In the genomic region with DNA sequence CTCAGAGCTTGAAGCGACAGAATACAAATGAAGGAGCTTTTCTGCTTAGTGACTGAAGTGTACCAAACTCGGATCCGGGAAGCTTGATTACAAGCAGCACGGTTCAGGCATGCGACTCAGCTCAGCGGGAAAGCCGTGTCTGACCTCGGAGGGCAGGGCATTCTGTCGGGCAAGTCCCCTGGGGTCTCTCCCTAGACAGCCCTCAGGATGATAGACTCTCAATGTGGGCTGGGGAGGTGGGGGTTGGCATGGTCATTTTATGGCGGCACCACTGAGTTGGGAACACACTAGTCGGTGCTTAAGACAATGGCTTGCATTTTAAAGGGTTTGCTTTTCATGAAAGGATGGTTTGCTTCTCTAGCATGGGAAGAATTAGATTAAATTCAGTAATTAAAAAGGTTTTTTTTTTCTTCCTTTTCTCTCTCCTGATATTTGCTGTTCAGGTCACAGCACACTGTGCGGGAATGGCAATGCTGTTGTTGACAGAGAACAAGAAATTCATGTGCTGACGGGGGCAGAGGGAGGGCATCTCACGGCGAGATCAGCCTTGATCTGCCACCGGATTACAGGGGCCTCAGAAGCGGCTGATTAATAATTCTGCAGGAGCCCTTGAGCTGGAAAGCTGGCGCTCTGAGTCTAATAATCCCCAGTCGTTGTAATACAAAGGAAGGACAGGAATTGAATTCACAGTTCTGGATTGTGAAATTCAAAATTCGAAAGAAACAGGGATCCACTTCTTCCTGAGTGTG, we compare ENCODE assay signal across 10 cellular contexts.
A peak's percentile ranks its signal among the peaks of the same experiment; 100 is the strongest.
DNase-seq lines count a peak whose midpoint lies in the region; TF ChIP-seq lines count a peak whose summit lies in the region.
"Had no signal": no experiment of that assay in that cellular context is flagged by ENCODE, and none has a peak within 500 bp of the region (broad histone marks: within the 10 kb centered on the region; RNA-seq: fewer than 3 reads in every experiment).

No MANE protein-coding gene starts in this region.

- no peak overlapping the region for H2BK120ac ChIP-seq in mesendoderm (ENCODE audit: low read depth, low read length)

- H3K9me3 ChIP-seq in thyroid gland = no peaks in the 10 kb centered on the region
- H3K9me3 ChIP-seq: SJCRH30 had no signal

- H2AK5ac ChIP-seq in mesendoderm (ENCODE audit: low read length) = no peak overlapping the region

- H3K27ac ChIP-seq in cingulate gyrus (ENCODE audit: low read depth, low read length) (peak overlapping the region; percentile 76), mesendoderm (ENCODE audit: low read depth, low read length) (no peak overlapping the region), thyroid gland (peak overlapping the region in 2 of 3 donors; percentile 13 to 50)
- H3K27ac ChIP-seq: SJCRH30 had no signal

- no peak overlapping the region for H3K4ac ChIP-seq in mesendoderm (ENCODE audit: low read depth, low read length)

- peaks cover 5% of the 10 kb centered on the region for H3K4me1 ChIP-seq in mesendoderm (ENCODE audit: control insufficient read depth, low read depth, low read length)
- H3K4me1 ChIP-seq in thyroid gland = peaks cover 0 to 44% of the 10 kb centered on the region in 2 donors

- no peak overlapping the region for H4K8ac ChIP-seq in mesendoderm (ENCODE audit: low read depth, low read length)

- no peaks in the 10 kb centered on the region for H3K79me2 ChIP-seq in mesendoderm (ENCODE audit: control insufficient read depth, insufficient read depth, low read length)

- no peak for TF ChIP-seq POLR2A in thyroid gland (IDR thresholded peaks at IDR 0.05)

- no peak overlapping the region for H2BK5ac ChIP-seq in mesendoderm (ENCODE audit: low read length)

- H3K36me3 ChIP-seq in mesendoderm (ENCODE audit: control insufficient read depth, insufficient read depth, low read length) (peaks cover 2% of the 10 kb centered on the region), thyroid gland (peaks cover 0 to 8% of the 10 kb centered on the region in 2 donors)

- H3K79me1 ChIP-seq in mesendoderm (ENCODE audit: low read length) = no peaks in the 10 kb centered on the region

- TF ChIP-seq CTCF in thyroid gland (IDR thresholded peaks at IDR 0.05) (no peak), GM20000 (IDR thresholded peaks at IDR 0.05; ENCODE audit: extremely low read depth, missing control alignments) (no peak)

- H3K23ac ChIP-seq in mesendoderm (ENCODE audit: low read length) = no peak overlapping the region

- intact Hi-C loops in thyroid gland (cut with DNase I) = no loop called here

- H3K4me3 ChIP-seq in mesendoderm (ENCODE audit: low read length) (no peak overlapping the region), thyroid gland (replicated peaks in 1 of 3) (no peak overlapping the region)
- H3K4me3 ChIP-seq: SJCRH30 had no signal

- H3K27me3 ChIP-seq in mesendoderm (ENCODE audit: insufficient read depth, low read length, poor library complexity) = no peaks in the 10 kb centered on the region
- H3K27me3 ChIP-seq in thyroid gland = no peaks in the 10 kb centered on the region
- H3K27me3 ChIP-seq: SJCRH30 had no signal

- H3K9ac ChIP-seq in mesendoderm (ENCODE audit: low read length) = no peak overlapping the region

- WGBS in mesendoderm (ENCODE audit: extremely low coverage, insufficient coverage, low lambda C conversion rate) = no CpG with 5 or more reads among the region's 20 CpGs
- 65 to 75% methylated on average over 20 of the region's 20 CpGs for WGBS in thyroid gland, 2 donors

- no peak overlapping the region for H3K18ac ChIP-seq in mesendoderm (ENCODE audit: low read length)

- no peak overlapping the region for H2BK15ac ChIP-seq in mesendoderm (replicated peaks; ENCODE audit: low read depth)

- no peak overlapping the region for H4K5ac ChIP-seq in mesendoderm (ENCODE audit: low read length)

- no peak overlapping the region for H3K56ac ChIP-seq in mesendoderm (ENCODE audit: low read length)

- DNase-seq in NCI-H524 (lab: John Stamatoyannopoulos, UW) (peak; percentile 75 to 85), mesendoderm (peak; percentile 25), thyroid gland (no peak), NCI-H774 (lab: John Stamatoyannopoulos, UW) (no peak), GM20000 (ENCODE audit: low spot score) (no peak)
- DNase-seq in stimulated activated naive CD4-positive, alpha-beta T cell (lab: John Stamatoyannopoulos, UW) = no peak
- DNase-seq: mammary epithelial cell, NCI-H1092 treated with DMSO at 0.1 percent for 48 hours, SJCRH30 had no signal

- H3K4me2 ChIP-seq in mesendoderm (ENCODE audit: low read length) = no peak overlapping the region

Comparison
In these comparisons a context has a peak if more than half of its experiments do, and no peak if none do; other contexts are left out.
1. DNase-seq: peak in NCI-H524 (2 of 2) and mesendoderm (single experiment); none in thyroid gland (0 of 2), NCI-H774 (single experiment), GM20000 (single experiment) and stimulated activated naive CD4-positive, alpha-beta T cell (0 of 6).